Comparison of ENCODE assay signal across 16 cellular contexts in genomic region chr3:175664911-175665310, GRCh38.
"Had no signal": no experiment of that assay in that cellular context is flagged by ENCODE, and none has a peak within 500 bp of the region (broad histone marks: within the 10 kb centered on the region; RNA-seq: fewer than 3 reads in every experiment).

No MANE protein-coding gene starts in this region.

- FAIRE-seq: astrocyte had no signal

- H3K4me3 ChIP-seq: adrenal gland, cardiac muscle cell, esophagus muscularis mucosa, hepatocyte, lower lobe of right lung, smooth muscle cell, suprapubic skin, transverse colon, vagina had no signal

- DNase-seq: activated CD4-positive, alpha-beta T cell treated with anti-CD3 and anti-CD28 coated beads for 1 hour; activated CD4-positive, alpha-beta T cell treated with anti-CD3 and anti-CD28 coated beads, Interleukin-2, amount 50 U/mL, for 4 hours; activated gamma-delta T cell treated with Interleukin-2 at 50 U/mL for 16 hours; adrenal gland; effector CD8-positive, alpha-beta T cell; lower lobe of right lung; stimulated activated CD4-positive, alpha-beta T cell treated with anti-CD3 and anti-CD28 coated beads, Interleukin-4, amount 100 ng/mL, for 1 hour; stimulated activated naive CD8-positive, alpha-beta T cell treated with anti-CD3 and anti-CD28 coated beads, Interleukin-15, amount 100 ng/mL, for 72 hours; transverse colon had no signal
